27 cellular contexts compared by ENCODE assay signal in genomic region chr13:41934120-41934519, GRCh38.
"Had no signal": no experiment of that assay in that cellular context is flagged by ENCODE, and none has a peak within 500 bp of the region (broad histone marks: within the 10 kb centered on the region; RNA-seq: fewer than 3 reads in every experiment).

No MANE protein-coding gene starts in this region.

- ATAC-seq: effector memory CD8-positive, alpha-beta T cell; esophagus mucosa; foreskin keratinocyte; gastrocnemius medialis; gastroesophageal sphincter; heart left ventricle; heart right ventricle had no signal

- H3K4me3 ChIP-seq: colonic mucosa, coronary artery, dorsolateral prefrontal cortex, esophagus muscularis mucosa, esophagus squamous epithelium, gastrocnemius medialis, gastroesophageal sphincter, heart left ventricle, heart right ventricle had no signal

- H3K9me3 Mint-ChIP-seq: dendritic cell treated with granulocyte-macrophage colony-stimulating factor and Interleukin-4, amounts not matched to agents 40 ng/mL and 50 ng/mL, for 4 days; effector memory CD8-positive, alpha-beta T cell; endodermal cell had no signal

- H3K27me3 Mint-ChIP-seq: dendritic cell treated with granulocyte-macrophage colony-stimulating factor and Interleukin-4, amounts not matched to agents 40 ng/mL and 50 ng/mL, for 4 days; effector memory CD8-positive, alpha-beta T cell had no signal

- FAIRE-seq: colon, endothelial cell of umbilical vein had no signal

- H3K36me3 ChIP-seq: colonic mucosa, esophagus muscularis mucosa, gastrocnemius medialis, gastroesophageal sphincter had no signal

- DNase-seq: colonic mucosa; cortex of kidney; dermis blood vessel endothelial cell; dorsolateral prefrontal cortex; effector CD4-positive, alpha-beta T cell; effector CD8-positive, alpha-beta T cell; effector memory CD4-positive, alpha-beta T cell; effector memory CD8-positive, alpha-beta T cell; endodermal cell; erythroblast; esophagus squamous epithelium; foreskin fibroblast; foreskin keratinocyte; foreskin melanocyte; gastrocnemius medialis; glutamatergic neuron; head of caudate nucleus; heart left ventricle; heart right ventricle had no signal

- H3K4me1 Mint-ChIP-seq: endodermal cell had no signal

- H3K9me3 ChIP-seq: colonic mucosa, esophagus muscularis mucosa, esophagus squamous epithelium, gastrocnemius medialis, gastroesophageal sphincter had no signal

- H3K27ac Mint-ChIP-seq: dendritic cell treated with granulocyte-macrophage colony-stimulating factor and Interleukin-4, amounts not matched to agents 40 ng/mL and 50 ng/mL, for 4 days; endodermal cell had no signal

- H3K27ac ChIP-seq: colonic mucosa, coronary artery, dorsolateral prefrontal cortex, epithelial cell of prostate, esophagus muscularis mucosa, esophagus squamous epithelium, foreskin keratinocyte, gastrocnemius medialis, gastroesophageal sphincter, heart left ventricle, heart right ventricle had no signal

- H3K4me3 Mint-ChIP-seq: dendritic cell treated with granulocyte-macrophage colony-stimulating factor and Interleukin-4, amounts not matched to agents 40 ng/mL and 50 ng/mL, for 4 days; effector memory CD8-positive, alpha-beta T cell; endodermal cell had no signal

- H3K27me3 ChIP-seq: colonic mucosa, dorsolateral prefrontal cortex, esophagus muscularis mucosa, esophagus squamous epithelium, foreskin keratinocyte, gastrocnemius medialis, gastroesophageal sphincter, heart left ventricle, heart right ventricle had no signal

- H3K4me1 ChIP-seq: colonic mucosa, esophagus squamous epithelium had no signal
